27 cellular contexts compared by ENCODE assay signal in genomic region chr3:119342176-119342575, GRCh38.
"Had no signal": no experiment of that assay in that cellular context is flagged by ENCODE, and none has a peak within 500 bp of the region (broad histone marks: within the 10 kb centered on the region; RNA-seq: fewer than 3 reads in every experiment).

No MANE protein-coding gene starts in this region.

- H3K4me1 Mint-ChIP-seq: activated CD4-positive, alpha-beta T cell treated with anti-CD3 and anti-CD28 coated beads for 36 hours; activated CD4-positive, alpha-beta T cell treated with anti-CD3 and anti-CD28 coated beads, Interleukin-2, amount 10 ng/mL, durations not matched to agents 7 days and 5 days had no signal

- H3K27ac ChIP-seq: brain microvascular endothelial cell, SJCRH30, SK-N-MC had no signal

- H3K9me3 ChIP-seq: SJCRH30 had no signal

- H3K9me3 Mint-ChIP-seq: activated CD4-positive, alpha-beta T cell treated with anti-CD3 and anti-CD28 coated beads, Interleukin-2, amount 10 ng/mL, durations not matched to agents 7 days and 5 days; activated naive CD4-positive, alpha-beta T cell treated with anti-CD3 and anti-CD28 coated beads, Interleukin-2, amount 50 U/mL, for 72 hours; activated T-helper 2 cell treated with anti-CD3 and anti-CD28 coated beads, Interferon-gamma antibody, Interleukin-2, Interleukin-4, amounts not matched to agents 10 μg/mL and 5 μg/mL and 100 μg/mL, durations not matched to agents 14 hours and 24 hours and 36 hours; central memory CD8-positive, alpha-beta T cell; T-helper 2 cell treated with Interferon-gamma antibody and Interleukin-4, amounts not matched to agents 5 μg/mL and 100 μg/mL, for 36 hours had no signal

- DNase-seq: activated CD4-positive, alpha-beta T cell treated with anti-CD3 and anti-CD28 coated beads for 36 hours; activated CD4-positive, alpha-beta T cell treated with anti-CD3 and anti-CD28 coated beads, Interleukin-2, amount 10 ng/mL, durations not matched to agents 7 days and 5 days; activated CD4-positive, alpha-beta T cell treated with anti-CD3 and anti-CD28 coated beads, Interleukin-2, amount 50 U/mL, for 48 hours; activated CD8-positive, alpha-beta T cell treated with anti-CD3 and anti-CD28 coated beads, Interleukin-2, amount 10 ng/mL, durations not matched to agents 7 days and 5 days; activated gamma-delta T cell; activated naive CD4-positive, alpha-beta T cell treated with Interleukin-2 at 50 U/mL for 16 hours; activated T-cell treated with anti-CD3 and anti-CD28 coated beads, Interleukin-2, amount 50 U/mL, for 24 hours; amniotic stem cell; aorta; brain microvascular endothelial cell; MM.1S; MV-4-11; NCI-H1092; NCI-H1436 treated with DMSO at 0.1 percent for 48 hours; NCI-H1694 treated with DMSO at 0.1 percent for 48 hours; NCI-H2029; NCI-H345; NCI-H524 treated with DMSO at 0.1 percent for 48 hours; SHP77; SJCRH30 had no signal

- H3K4me3 Mint-ChIP-seq: activated CD4-positive, alpha-beta T cell treated with anti-CD3 and anti-CD28 coated beads for 36 hours; activated CD4-positive, alpha-beta T cell treated with anti-CD3 and anti-CD28 coated beads, Interleukin-2, amount 10 ng/mL, durations not matched to agents 7 days and 5 days; activated CD8-positive, alpha-beta T cell treated with anti-CD3 and anti-CD28 coated beads, Interleukin-2, amount 10 ng/mL, durations not matched to agents 7 days and 5 days; activated T-cell treated with anti-CD3 and anti-CD28 coated beads, Interleukin-2, amount 50 U/mL, for 24 hours; central memory CD8-positive, alpha-beta T cell; T-helper 2 cell treated with Interferon-gamma antibody and Interleukin-4, amounts not matched to agents 5 μg/mL and 100 μg/mL, for 36 hours had no signal

- H3K27me3 Mint-ChIP-seq: activated CD4-positive, alpha-beta T cell treated with anti-CD3 and anti-CD28 coated beads for 36 hours; activated CD4-positive, alpha-beta T cell treated with anti-CD3 and anti-CD28 coated beads, Interleukin-2, amount 10 ng/mL, durations not matched to agents 7 days and 5 days; activated T-cell treated with anti-CD3 and anti-CD28 coated beads, Interleukin-2, amount 50 U/mL, for 24 hours; central memory CD8-positive, alpha-beta T cell had no signal

- H3K27ac Mint-ChIP-seq: activated CD4-positive, alpha-beta T cell treated with anti-CD3 and anti-CD28 coated beads for 36 hours; activated CD4-positive, alpha-beta T cell treated with anti-CD3 and anti-CD28 coated beads, Interleukin-2, amount 10 ng/mL, durations not matched to agents 7 days and 5 days; activated CD8-positive, alpha-beta T cell treated with anti-CD3 and anti-CD28 coated beads, Interleukin-2, amount 10 ng/mL, durations not matched to agents 7 days and 5 days; activated naive CD4-positive, alpha-beta T cell treated with anti-CD3 and anti-CD28 coated beads, Interleukin-2, amount 50 U/mL, for 72 hours; activated T-cell treated with anti-CD3 and anti-CD28 coated beads, Interleukin-2, amount 50 U/mL, for 24 hours; activated T-helper 2 cell treated with anti-CD3 and anti-CD28 coated beads, Interferon-gamma antibody, Interleukin-2, Interleukin-4, amounts not matched to agents 10 μg/mL and 5 μg/mL and 100 μg/mL, durations not matched to agents 14 hours and 24 hours and 36 hours; T-helper 2 cell treated with Interferon-gamma antibody and Interleukin-4, amounts not matched to agents 5 μg/mL and 100 μg/mL, for 36 hours had no signal

- ATAC-seq: activated CD4-positive, alpha-beta T cell treated with anti-CD3 and anti-CD28 coated beads for 36 hours; activated CD4-positive, CD25-positive, alpha-beta regulatory T cell treated with anti-CD3 and anti-CD28 coated beads, Interleukin-2, amount 50 U/mL, for 24 hours; activated CD8-positive, alpha-beta T cell treated with anti-CD3 and anti-CD28 coated beads, Interleukin-2, amount 10 ng/mL, durations not matched to agents 7 days and 5 days; activated naive CD4-positive, alpha-beta T cell treated with anti-CD3 and anti-CD28 coated beads, Interleukin-2, amount 50 U/mL, for 72 hours; Panc1 had no signal

- H3K27me3 ChIP-seq: brain microvascular endothelial cell, SJCRH30 had no signal

- H3K4me3 ChIP-seq: SJCRH30, SK-N-MC had no signal
